30 cellular contexts compared by ENCODE assay signal in genomic region chr5:17058438-17058837, GRCh38.
"Had no signal": no experiment of that assay in that cellular context is flagged by ENCODE, and none has a peak within 500 bp of the region (broad histone marks: within the 10 kb centered on the region; RNA-seq: fewer than 3 reads in every experiment).

No MANE protein-coding gene starts in this region.

- H3K36me3 ChIP-seq: ascending aorta, heart left ventricle, lower lobe of right lung, sigmoid colon, upper lobe of left lung, vagina had no signal

- H3K4me3 ChIP-seq: ascending aorta, heart left ventricle, lower lobe of right lung, psoas muscle, sigmoid colon, upper lobe of left lung, vagina had no signal

- H3K27me3 Mint-ChIP-seq: activated CD4-positive, alpha-beta T cell treated with anti-CD3 and anti-CD28 coated beads for 36 hours; activated naive CD4-positive, alpha-beta T cell treated with anti-CD3 and anti-CD28 coated beads, Interleukin-2, amount 10 ng/mL, durations not matched to agents 7 days and 5 days; activated naive CD8-positive, alpha-beta T cell treated with anti-CD3 and anti-CD28 coated beads, Interleukin-2, amount 10 ng/mL, durations not matched to agents 7 days and 5 days; brain; effector memory CD8-positive, alpha-beta T cell; stimulated activated naive CD8-positive, alpha-beta T cell treated with anti-CD3 and anti-CD28 coated beads, Interleukin-15, Interleukin-2, amounts not matched to agents 100 ng/mL and 50 ng/mL, for 24 hours had no signal

- H3K27me3 ChIP-seq: ascending aorta, foreskin keratinocyte, heart left ventricle, sigmoid colon, upper lobe of left lung, vagina had no signal

- H3K27ac Mint-ChIP-seq: activated CD4-positive, alpha-beta T cell treated with anti-CD3 and anti-CD28 coated beads for 36 hours; activated naive CD4-positive, alpha-beta T cell treated with anti-CD3 and anti-CD28 coated beads, Interleukin-2, amount 10 ng/mL, durations not matched to agents 7 days and 5 days; activated naive CD8-positive, alpha-beta T cell treated with anti-CD3 and anti-CD28 coated beads, Interleukin-2, amount 10 ng/mL, durations not matched to agents 7 days and 5 days; activated T-cell treated with anti-CD3 and anti-CD28 coated beads, Interleukin-2, amount 50 U/mL, for 72 hours; effector memory CD8-positive, alpha-beta T cell; naive thymus-derived CD8-positive, alpha-beta T cell; stimulated activated effector memory CD8-positive, alpha-beta T cell treated with anti-CD3 and anti-CD28 coated beads, Interleukin-12 subunit alpha, Interleukin-12 subunit beta, amount 100 ng/mL, for 72 hours; stimulated activated naive CD8-positive, alpha-beta T cell treated with anti-CD3 and anti-CD28 coated beads, Interleukin-15, Interleukin-2, amounts not matched to agents 100 ng/mL and 50 ng/mL, for 24 hours; T-helper 2 cell treated with Interferon-gamma antibody and Interleukin-4, amounts not matched to agents 5 μg/mL and 100 μg/mL, for 36 hours had no signal

- H3K4me1 Mint-ChIP-seq: activated CD4-positive, alpha-beta T cell treated with anti-CD3 and anti-CD28 coated beads for 36 hours; activated naive CD4-positive, alpha-beta T cell treated with anti-CD3 and anti-CD28 coated beads, Interleukin-2, amount 10 ng/mL, durations not matched to agents 7 days and 5 days; activated naive CD8-positive, alpha-beta T cell treated with anti-CD3 and anti-CD28 coated beads, Interleukin-2, amount 10 ng/mL, durations not matched to agents 7 days and 5 days; naive thymus-derived CD8-positive, alpha-beta T cell; stimulated activated effector memory CD8-positive, alpha-beta T cell treated with anti-CD3 and anti-CD28 coated beads, Interleukin-12 subunit alpha, Interleukin-12 subunit beta, amount 100 ng/mL, for 72 hours had no signal

- H3K9me3 ChIP-seq: ascending aorta, heart left ventricle, lower lobe of right lung, psoas muscle, sigmoid colon, upper lobe of left lung, vagina had no signal

- H3K4me1 ChIP-seq: ascending aorta, parathyroid adenoma, psoas muscle, vagina had no signal

- DNase-seq: activated CD4-positive, alpha-beta T cell treated with anti-CD3 and anti-CD28 coated beads for 36 hours; activated CD4-positive, CD25-positive, alpha-beta regulatory T cell; activated gamma-delta T cell; activated naive CD4-positive, alpha-beta T cell treated with anti-CD3 and anti-CD28 coated beads, Interleukin-2, amount 10 ng/mL, durations not matched to agents 7 days and 5 days; activated naive CD8-positive, alpha-beta T cell treated with anti-CD3 and anti-CD28 coated beads, Interleukin-2, amount 10 ng/mL, durations not matched to agents 7 days and 5 days; activated T-cell treated with anti-CD3 and anti-CD28 coated beads for 4 hours; activated T-cell treated with anti-CD3 and anti-CD28 coated beads, Interleukin-2, amount 50 U/mL, for 72 hours; cortex of kidney; effector memory CD8-positive, alpha-beta T cell; foreskin keratinocyte; heart left ventricle; lower lobe of right lung; naive thymus-derived CD8-positive, alpha-beta T cell; nucleus accumbens; psoas muscle; sigmoid colon; small intestine; stimulated activated CD4-positive, alpha-beta T cell treated with anti-CD3 and anti-CD28 coated beads, Interleukin-4, amount 100 ng/mL, for 24 hours; substantia nigra; upper lobe of left lung had no signal

- H3K4me3 Mint-ChIP-seq: activated CD4-positive, alpha-beta T cell treated with anti-CD3 and anti-CD28 coated beads for 36 hours; activated naive CD4-positive, alpha-beta T cell treated with anti-CD3 and anti-CD28 coated beads, Interleukin-2, amount 10 ng/mL, durations not matched to agents 7 days and 5 days; activated naive CD8-positive, alpha-beta T cell treated with anti-CD3 and anti-CD28 coated beads, Interleukin-2, amount 10 ng/mL, durations not matched to agents 7 days and 5 days; activated T-cell treated with anti-CD3 and anti-CD28 coated beads, Interleukin-2, amount 50 U/mL, for 72 hours; brain; effector memory CD8-positive, alpha-beta T cell; naive thymus-derived CD8-positive, alpha-beta T cell; neural crest cell; stimulated activated effector memory CD8-positive, alpha-beta T cell treated with anti-CD3 and anti-CD28 coated beads, Interleukin-12 subunit alpha, Interleukin-12 subunit beta, amount 100 ng/mL, for 72 hours; stimulated activated naive CD8-positive, alpha-beta T cell treated with anti-CD3 and anti-CD28 coated beads, Interleukin-15, Interleukin-2, amounts not matched to agents 100 ng/mL and 50 ng/mL, for 24 hours; T-helper 2 cell treated with Interferon-gamma antibody and Interleukin-4, amounts not matched to agents 5 μg/mL and 100 μg/mL, for 36 hours had no signal

- H3K9me3 Mint-ChIP-seq: activated naive CD8-positive, alpha-beta T cell treated with anti-CD3 and anti-CD28 coated beads, Interleukin-2, amount 10 ng/mL, durations not matched to agents 7 days and 5 days; activated T-cell treated with anti-CD3 and anti-CD28 coated beads, Interleukin-2, amount 50 U/mL, for 72 hours; naive thymus-derived CD8-positive, alpha-beta T cell; neural crest cell; stimulated activated naive CD8-positive, alpha-beta T cell treated with anti-CD3 and anti-CD28 coated beads, Interleukin-15, Interleukin-2, amounts not matched to agents 100 ng/mL and 50 ng/mL, for 24 hours; T-helper 2 cell treated with Interferon-gamma antibody and Interleukin-4, amounts not matched to agents 5 μg/mL and 100 μg/mL, for 36 hours had no signal

- ATAC-seq: activated CD4-positive, alpha-beta T cell treated with anti-CD3 and anti-CD28 coated beads for 36 hours; activated T-cell treated with anti-CD3 and anti-CD28 coated beads, Interleukin-2, amount 50 U/mL, for 72 hours; effector memory CD8-positive, alpha-beta T cell; esophagus mucosa; foreskin keratinocyte; heart left ventricle; left lobe of liver; naive thymus-derived CD8-positive, alpha-beta T cell; psoas muscle; stimulated activated effector memory CD8-positive, alpha-beta T cell treated with anti-CD3 and anti-CD28 coated beads, Interleukin-12 subunit alpha, Interleukin-12 subunit beta, amount 100 ng/mL, for 72 hours had no signal

- H3K36me3 Mint-ChIP-seq: activated naive CD4-positive, alpha-beta T cell treated with anti-CD3 and anti-CD28 coated beads, Interleukin-2, amount 10 ng/mL, durations not matched to agents 7 days and 5 days; activated naive CD8-positive, alpha-beta T cell treated with anti-CD3 and anti-CD28 coated beads, Interleukin-2, amount 10 ng/mL, durations not matched to agents 7 days and 5 days; brain; naive thymus-derived CD8-positive, alpha-beta T cell; stimulated activated effector memory CD8-positive, alpha-beta T cell treated with anti-CD3 and anti-CD28 coated beads, Interleukin-12 subunit alpha, Interleukin-12 subunit beta, amount 100 ng/mL, for 72 hours had no signal

- H3K27ac ChIP-seq: ascending aorta, foreskin keratinocyte, heart left ventricle, lower lobe of right lung, parathyroid adenoma, psoas muscle, sigmoid colon, upper lobe of left lung, vagina had no signal
